In the genomic region with DNA sequence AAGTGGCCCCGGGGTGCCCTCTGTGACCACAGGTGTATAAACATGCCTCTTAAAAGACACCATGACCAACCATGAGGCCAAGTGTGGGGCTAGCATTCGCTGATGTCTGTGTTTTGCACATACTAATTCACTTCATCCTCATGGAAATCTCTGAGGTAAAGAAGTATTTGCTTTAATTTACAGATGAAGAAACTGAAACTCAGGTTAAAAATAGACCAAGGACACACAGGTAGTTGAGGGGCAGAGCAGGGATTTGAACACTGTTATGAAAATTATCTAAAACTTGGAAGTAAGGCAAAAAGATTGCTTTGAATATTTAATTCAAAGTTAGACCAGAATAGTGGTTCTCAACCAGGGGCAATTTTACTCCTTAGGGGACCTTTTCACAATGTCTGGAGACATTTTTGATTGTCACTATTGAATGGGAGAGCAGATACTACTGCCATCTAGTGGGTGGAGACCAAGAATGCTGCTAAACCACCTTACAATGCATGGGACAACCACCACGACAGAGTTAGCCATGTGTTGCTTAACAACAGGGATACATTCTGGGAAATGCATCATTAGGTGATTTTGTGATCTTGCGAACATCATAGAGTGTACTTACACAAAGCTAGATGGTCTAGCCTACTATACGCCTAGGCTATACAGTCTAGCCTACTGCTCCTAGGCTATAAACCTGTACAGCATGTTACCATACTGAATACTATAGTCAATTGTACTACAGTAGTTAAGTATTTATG, we compare ENCODE assay signal across 8 cellular contexts. TPM values are rescaled to one million over a fixed set of nuclear protein-coding genes. Genes with fewer than 3 reads are reported as not detected.
DNase-seq lines count a peak whose midpoint lies in the region; ATAC-seq and FAIRE-seq lines count a peak whose summit lies in the region.

No MANE protein-coding gene starts in this region.

- H3K4me1 Mint-ChIP-seq in activated T-helper 1 cell treated with anti-CD3 and anti-CD28 coated beads, Interleukin-12 subunit alpha, Interleukin-12 subunit beta, Interleukin-2, Interleukin-4 antibody, amounts not matched to agents 30 ng/mL and 10 ng/mL and 1 ng/mL, durations not matched to agents 14 hours and 24 hours and 36 hours (ENCODE audit: low read depth): peaks cover 51% of the 10 kb centered on the region

- intact Hi-C loops in activated T-helper 1 cell treated with anti-CD3 and anti-CD28 coated beads, Interleukin-12 subunit alpha, Interleukin-12 subunit beta, Interleukin-2, Interleukin-4 antibody, amounts not matched to agents 30 ng/mL and 10 ng/mL and 1 ng/mL, durations not matched to agents 14 hours and 24 hours and 36 hours (cut with micrococcal nuclease): loop anchor here (1.0 to 5.0 kb wide), 8 partner anchors 28 to 443 kb away; partner anchors contain the start of gene PIP5K1B

- H3K9me3 Mint-ChIP-seq in activated T-helper 1 cell treated with anti-CD3 and anti-CD28 coated beads, Interleukin-12 subunit alpha, Interleukin-12 subunit beta, Interleukin-2, Interleukin-4 antibody, amounts not matched to agents 30 ng/mL and 10 ng/mL and 1 ng/mL, durations not matched to agents 14 hours and 24 hours and 36 hours: peaks cover 6% of the 10 kb centered on the region

- peaks cover 2% of the 10 kb centered on the region for H3K36me3 Mint-ChIP-seq in activated T-helper 1 cell treated with anti-CD3 and anti-CD28 coated beads, Interleukin-12 subunit alpha, Interleukin-12 subunit beta, Interleukin-2, Interleukin-4 antibody, amounts not matched to agents 30 ng/mL and 10 ng/mL and 1 ng/mL, durations not matched to agents 14 hours and 24 hours and 36 hours (ENCODE audit: low read depth)

- FAIRE-seq in GM19239 (lab: Jason Lieb, UNC): peak; percentile 86

- peak overlapping the region; percentile 18 for H3K27ac Mint-ChIP-seq in activated T-helper 1 cell treated with anti-CD3 and anti-CD28 coated beads, Interleukin-12 subunit alpha, Interleukin-12 subunit beta, Interleukin-2, Interleukin-4 antibody, amounts not matched to agents 30 ng/mL and 10 ng/mL and 1 ng/mL, durations not matched to agents 14 hours and 24 hours and 36 hours

- peak; percentile 39 for DNase-seq in DMS114 treated with DMSO at 0.1 percent for 48 hours (lab: John Stamatoyannopoulos, UW; ENCODE audit: unreplicated experiment)
- no peak for DNase-seq in GM19239 (ENCODE audit: insufficient read length, low spot score)
- DNase-seq in NCI-H526 (lab: John Stamatoyannopoulos, UW): peak; percentile 24 to 57
- DNase-seq in activated T-helper 1 cell treated with anti-CD3 and anti-CD28 coated beads, Interleukin-12 subunit alpha, Interleukin-12 subunit beta, Interleukin-2, Interleukin-4 antibody, amounts not matched to agents 30 ng/mL and 10 ng/mL and 1 ng/mL, durations not matched to agents 14 hours and 24 hours and 36 hours (ENCODE audit: low spot score): peak; percentile 32
- DNase-seq in glomerular visceral epithelial cell (ENCODE audit: extremely low spot score): peak; percentile 53
- DNase-seq in retina: peak; percentile 67

- H3K27me3 Mint-ChIP-seq in activated T-helper 1 cell treated with anti-CD3 and anti-CD28 coated beads, Interleukin-12 subunit alpha, Interleukin-12 subunit beta, Interleukin-2, Interleukin-4 antibody, amounts not matched to agents 30 ng/mL and 10 ng/mL and 1 ng/mL, durations not matched to agents 14 hours and 24 hours and 36 hours (ENCODE audit: insufficient read depth): peaks cover 1% of the 10 kb centered on the region

- H3K4me3 Mint-ChIP-seq in activated T-helper 1 cell treated with anti-CD3 and anti-CD28 coated beads, Interleukin-12 subunit alpha, Interleukin-12 subunit beta, Interleukin-2, Interleukin-4 antibody, amounts not matched to agents 30 ng/mL and 10 ng/mL and 1 ng/mL, durations not matched to agents 14 hours and 24 hours and 36 hours: no peak overlapping the region

- ATAC-seq in HG03378 (IDR thresholded peaks at IDR 0.05; ENCODE audit: unreplicated experiment) (peak; percentile 66), HG02571 (IDR thresholded peaks at IDR 0.05; ENCODE audit: unreplicated experiment) (no peak)

RNA-seq across cellular contexts. Expression of gene FXN, which starts 8.0 kb away (rescaled TPM):
- 43.6 and 47.7 TPM in 2 replicates for total RNA-seq in activated T-helper 1 cell treated with anti-CD3 and anti-CD28 coated beads, Interleukin-12 subunit alpha, Interleukin-12 subunit beta, Interleukin-2, Interleukin-4 antibody, amounts not matched to agents 30 ng/mL and 10 ng/mL and 1 ng/mL, durations not matched to agents 14 hours and 24 hours and 36 hours

RNA-seq across cellular contexts. Expression of gene PRKACG, which starts 13.6 kb away (rescaled TPM):
- not detected in 2 replicates for total RNA-seq in activated T-helper 1 cell treated with anti-CD3 and anti-CD28 coated beads, Interleukin-12 subunit alpha, Interleukin-12 subunit beta, Interleukin-2, Interleukin-4 antibody, amounts not matched to agents 30 ng/mL and 10 ng/mL and 1 ng/mL, durations not matched to agents 14 hours and 24 hours and 36 hours
